1 cellular context compared by ENCODE assay signal in the genomic region with DNA sequence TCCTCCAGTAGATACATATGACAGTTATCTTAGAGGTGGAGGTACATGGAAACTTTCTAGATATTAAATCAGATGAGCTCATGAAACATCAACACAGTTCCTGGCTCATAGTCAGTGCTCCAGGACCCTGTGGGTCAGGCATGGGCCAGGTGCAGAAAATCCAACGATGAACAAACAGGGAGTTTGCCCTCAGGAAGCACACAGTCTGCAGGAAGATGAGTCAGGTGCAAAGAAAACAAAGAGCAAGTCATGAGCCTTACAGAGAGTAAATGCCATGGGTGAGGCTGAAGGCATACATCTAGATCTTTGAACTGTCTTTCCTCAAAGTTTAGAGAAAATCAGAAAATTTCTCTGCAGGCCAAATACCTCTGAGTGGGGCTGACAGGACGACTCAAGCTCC.
TF ChIP-seq lines count a peak whose summit lies in the region.

No MANE protein-coding gene starts in this region.

TF ChIP-seq in HepG2, 621 proteins besides CTCF, POLR2A, EP300 and RAD21 (continued from another document and continues in another):
- TF ChIP-seq, protein P1, sequence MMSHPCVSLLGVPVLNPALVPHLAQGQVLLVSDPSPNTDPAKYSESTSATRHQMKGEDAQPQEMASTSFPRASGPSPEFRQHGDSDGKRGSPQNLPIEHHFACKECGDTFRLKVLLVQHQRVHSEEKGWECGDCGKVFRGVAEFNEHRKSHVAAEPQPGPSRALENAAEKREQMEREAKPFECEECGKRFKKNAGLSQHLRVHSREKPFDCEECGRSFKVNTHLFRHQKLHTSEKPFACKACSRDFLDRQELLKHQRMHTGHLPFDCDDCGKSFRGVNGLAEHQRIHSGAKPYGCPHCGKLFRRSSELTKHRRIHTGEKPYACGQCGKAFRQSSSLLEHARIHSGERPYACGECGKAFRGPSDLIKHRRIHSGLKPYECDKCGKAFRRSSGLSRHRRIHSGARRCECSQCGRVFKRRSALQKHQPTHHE (CRISPR knock-in tag; IDR thresholded peaks at IDR 0.05; ENCODE audit: borderline replicate concordance): no peak
- TF ChIP-seq BRCA1 (CRISPR knock-in tag; IDR thresholded peaks at IDR 0.05): no peak
- TF ChIP-seq, protein P2, sequence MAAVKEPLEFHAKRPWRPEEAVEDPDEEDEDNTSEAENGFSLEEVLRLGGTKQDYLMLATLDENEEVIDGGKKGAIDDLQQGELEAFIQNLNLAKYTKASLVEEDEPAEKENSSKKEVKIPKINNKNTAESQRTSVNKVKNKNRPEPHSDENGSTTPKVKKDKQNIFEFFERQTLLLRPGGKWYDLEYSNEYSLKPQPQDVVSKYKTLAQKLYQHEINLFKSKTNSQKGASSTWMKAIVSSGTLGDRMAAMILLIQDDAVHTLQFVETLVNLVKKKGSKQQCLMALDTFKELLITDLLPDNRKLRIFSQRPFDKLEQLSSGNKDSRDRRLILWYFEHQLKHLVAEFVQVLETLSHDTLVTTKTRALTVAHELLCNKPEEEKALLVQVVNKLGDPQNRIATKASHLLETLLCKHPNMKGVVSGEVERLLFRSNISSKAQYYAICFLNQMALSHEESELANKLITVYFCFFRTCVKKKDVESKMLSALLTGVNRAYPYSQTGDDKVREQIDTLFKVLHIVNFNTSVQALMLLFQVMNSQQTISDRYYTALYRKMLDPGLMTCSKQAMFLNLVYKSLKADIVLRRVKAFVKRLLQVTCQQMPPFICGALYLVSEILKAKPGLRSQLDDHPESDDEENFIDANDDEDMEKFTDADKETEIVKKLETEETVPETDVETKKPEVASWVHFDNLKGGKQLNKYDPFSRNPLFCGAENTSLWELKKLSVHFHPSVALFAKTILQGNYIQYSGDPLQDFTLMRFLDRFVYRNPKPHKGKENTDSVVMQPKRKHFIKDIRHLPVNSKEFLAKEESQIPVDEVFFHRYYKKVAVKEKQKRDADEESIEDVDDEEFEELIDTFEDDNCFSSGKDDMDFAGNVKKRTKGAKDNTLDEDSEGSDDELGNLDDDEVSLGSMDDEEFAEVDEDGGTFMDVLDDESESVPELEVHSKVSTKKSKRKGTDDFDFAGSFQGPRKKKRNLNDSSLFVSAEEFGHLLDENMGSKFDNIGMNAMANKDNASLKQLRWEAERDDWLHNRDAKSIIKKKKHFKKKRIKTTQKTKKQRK (IDR thresholded peaks at IDR 0.05; ENCODE audit: low read length): no peak
- TF ChIP-seq ZMYM2 (CRISPR knock-in tag; IDR thresholded peaks at IDR 0.05): peak; percentile 93
- TF ChIP-seq ZNF556 (CRISPR knock-in tag; IDR thresholded peaks at IDR 0.05; ENCODE audit: borderline replicate concordance): no peak
- no peak for TF ChIP-seq NPAS2 (CRISPR knock-in tag; IDR thresholded peaks at IDR 0.05; ENCODE audit: borderline replicate concordance)
- TF ChIP-seq MIER2 (CRISPR knock-in tag; IDR thresholded peaks at IDR 0.05): no peak
- TF ChIP-seq, protein P3, sequence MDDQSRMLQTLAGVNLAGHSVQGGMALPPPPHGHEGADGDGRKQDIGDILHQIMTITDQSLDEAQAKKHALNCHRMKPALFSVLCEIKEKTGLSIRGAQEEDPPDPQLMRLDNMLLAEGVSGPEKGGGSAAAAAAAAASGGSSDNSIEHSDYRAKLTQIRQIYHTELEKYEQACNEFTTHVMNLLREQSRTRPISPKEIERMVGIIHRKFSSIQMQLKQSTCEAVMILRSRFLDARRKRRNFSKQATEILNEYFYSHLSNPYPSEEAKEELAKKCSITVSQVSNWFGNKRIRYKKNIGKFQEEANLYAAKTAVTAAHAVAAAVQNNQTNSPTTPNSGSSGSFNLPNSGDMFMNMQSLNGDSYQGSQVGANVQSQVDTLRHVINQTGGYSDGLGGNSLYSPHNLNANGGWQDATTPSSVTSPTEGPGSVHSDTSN (CRISPR knock-in tag; IDR thresholded peaks at IDR 0.05; ENCODE audit: borderline replicate concordance): no peak
- TF ChIP-seq NONO (IDR thresholded peaks at IDR 0.05): no peak
- no peak for TF ChIP-seq NONO (CRISPR knock-in tag; conservative IDR thresholded peaks at IDR 0.05)
- no peak for TF ChIP-seq RARG (CRISPR knock-in tag; IDR thresholded peaks at IDR 0.05; ENCODE audit: low read depth)
- TF ChIP-seq, protein P4, sequence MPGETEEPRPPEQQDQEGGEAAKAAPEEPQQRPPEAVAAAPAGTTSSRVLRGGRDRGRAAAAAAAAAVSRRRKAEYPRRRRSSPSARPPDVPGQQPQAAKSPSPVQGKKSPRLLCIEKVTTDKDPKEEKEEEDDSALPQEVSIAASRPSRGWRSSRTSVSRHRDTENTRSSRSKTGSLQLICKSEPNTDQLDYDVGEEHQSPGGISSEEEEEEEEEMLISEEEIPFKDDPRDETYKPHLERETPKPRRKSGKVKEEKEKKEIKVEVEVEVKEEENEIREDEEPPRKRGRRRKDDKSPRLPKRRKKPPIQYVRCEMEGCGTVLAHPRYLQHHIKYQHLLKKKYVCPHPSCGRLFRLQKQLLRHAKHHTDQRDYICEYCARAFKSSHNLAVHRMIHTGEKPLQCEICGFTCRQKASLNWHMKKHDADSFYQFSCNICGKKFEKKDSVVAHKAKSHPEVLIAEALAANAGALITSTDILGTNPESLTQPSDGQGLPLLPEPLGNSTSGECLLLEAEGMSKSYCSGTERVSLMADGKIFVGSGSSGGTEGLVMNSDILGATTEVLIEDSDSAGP (CRISPR knock-in tag; IDR thresholded peaks at IDR 0.05; ENCODE audit: borderline replicate concordance): no peak
- TF ChIP-seq TBL1XR1 (IDR thresholded peaks at IDR 0.05; ENCODE audit: borderline replicate concordance, low read length, partially characterized antibody): no peak
- no peak for TF ChIP-seq MEF2D (CRISPR knock-in tag; IDR thresholded peaks at IDR 0.05)
- TF ChIP-seq ISX (CRISPR knock-in tag; conservative IDR thresholded peaks at IDR 0.05): no peak
- TF ChIP-seq MZF1 (CRISPR knock-in tag; IDR thresholded peaks at IDR 0.05; ENCODE audit: borderline replicate concordance): no peak
- no peak for TF ChIP-seq ZNF451 (CRISPR knock-in tag; IDR thresholded peaks at IDR 0.05)
- no peak for TF ChIP-seq KAT8 (CRISPR knock-in tag; IDR thresholded peaks at IDR 0.05)
- peak; percentile 49; the same call in 1 of the 2 replicates for TF ChIP-seq ZNF331 (CRISPR knock-in tag; IDR thresholded peaks at IDR 0.05)
- no peak for TF ChIP-seq ZNF207 (IDR thresholded peaks at IDR 0.05; ENCODE audit: borderline replicate concordance)
- no peak for TF ChIP-seq TOPORS (CRISPR knock-in tag; IDR thresholded peaks at IDR 0.05)
- TF ChIP-seq SNRNP70 (IDR thresholded peaks at IDR 0.05; ENCODE audit: low read depth, low read length): no peak
- TF ChIP-seq ZNF567 (CRISPR knock-in tag; IDR thresholded peaks at IDR 0.05; ENCODE audit: borderline replicate concordance): no peak
- TF ChIP-seq ARNT (IDR thresholded peaks at IDR 0.05): no peak
- no peak for TF ChIP-seq ZNF746 (CRISPR knock-in tag; IDR thresholded peaks at IDR 0.05)
- no peak for TF ChIP-seq POLR2AphosphoS2 (IDR thresholded peaks at IDR 0.05; ENCODE audit: low read depth, low read length)
- no peak for TF ChIP-seq ZFX (CRISPR knock-in tag; IDR thresholded peaks at IDR 0.05; ENCODE audit: low read depth)
- no peak for TF ChIP-seq ZNF570 (CRISPR knock-in tag; IDR thresholded peaks at IDR 0.05; ENCODE audit: borderline replicate concordance)
- no peak for TF ChIP-seq NBN (conservative IDR thresholded peaks at IDR 0.05)
- TF ChIP-seq, protein P5, sequence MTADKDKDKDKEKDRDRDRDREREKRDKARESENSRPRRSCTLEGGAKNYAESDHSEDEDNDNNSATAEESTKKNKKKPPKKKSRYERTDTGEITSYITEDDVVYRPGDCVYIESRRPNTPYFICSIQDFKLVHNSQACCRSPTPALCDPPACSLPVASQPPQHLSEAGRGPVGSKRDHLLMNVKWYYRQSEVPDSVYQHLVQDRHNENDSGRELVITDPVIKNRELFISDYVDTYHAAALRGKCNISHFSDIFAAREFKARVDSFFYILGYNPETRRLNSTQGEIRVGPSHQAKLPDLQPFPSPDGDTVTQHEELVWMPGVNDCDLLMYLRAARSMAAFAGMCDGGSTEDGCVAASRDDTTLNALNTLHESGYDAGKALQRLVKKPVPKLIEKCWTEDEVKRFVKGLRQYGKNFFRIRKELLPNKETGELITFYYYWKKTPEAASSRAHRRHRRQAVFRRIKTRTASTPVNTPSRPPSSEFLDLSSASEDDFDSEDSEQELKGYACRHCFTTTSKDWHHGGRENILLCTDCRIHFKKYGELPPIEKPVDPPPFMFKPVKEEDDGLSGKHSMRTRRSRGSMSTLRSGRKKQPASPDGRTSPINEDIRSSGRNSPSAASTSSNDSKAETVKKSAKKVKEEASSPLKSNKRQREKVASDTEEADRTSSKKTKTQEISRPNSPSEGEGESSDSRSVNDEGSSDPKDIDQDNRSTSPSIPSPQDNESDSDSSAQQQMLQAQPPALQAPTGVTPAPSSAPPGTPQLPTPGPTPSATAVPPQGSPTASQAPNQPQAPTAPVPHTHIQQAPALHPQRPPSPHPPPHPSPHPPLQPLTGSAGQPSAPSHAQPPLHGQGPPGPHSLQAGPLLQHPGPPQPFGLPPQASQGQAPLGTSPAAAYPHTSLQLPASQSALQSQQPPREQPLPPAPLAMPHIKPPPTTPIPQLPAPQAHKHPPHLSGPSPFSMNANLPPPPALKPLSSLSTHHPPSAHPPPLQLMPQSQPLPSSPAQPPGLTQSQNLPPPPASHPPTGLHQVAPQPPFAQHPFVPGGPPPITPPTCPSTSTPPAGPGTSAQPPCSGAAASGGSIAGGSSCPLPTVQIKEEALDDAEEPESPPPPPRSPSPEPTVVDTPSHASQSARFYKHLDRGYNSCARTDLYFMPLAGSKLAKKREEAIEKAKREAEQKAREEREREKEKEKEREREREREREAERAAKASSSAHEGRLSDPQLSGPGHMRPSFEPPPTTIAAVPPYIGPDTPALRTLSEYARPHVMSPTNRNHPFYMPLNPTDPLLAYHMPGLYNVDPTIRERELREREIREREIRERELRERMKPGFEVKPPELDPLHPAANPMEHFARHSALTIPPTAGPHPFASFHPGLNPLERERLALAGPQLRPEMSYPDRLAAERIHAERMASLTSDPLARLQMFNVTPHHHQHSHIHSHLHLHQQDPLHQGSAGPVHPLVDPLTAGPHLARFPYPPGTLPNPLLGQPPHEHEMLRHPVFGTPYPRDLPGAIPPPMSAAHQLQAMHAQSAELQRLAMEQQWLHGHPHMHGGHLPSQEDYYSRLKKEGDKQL (CRISPR knock-in tag; IDR thresholded peaks at IDR 0.05; ENCODE audit: low read depth): no peak
- TF ChIP-seq ZNF484 (CRISPR knock-in tag; IDR thresholded peaks at IDR 0.05; ENCODE audit: borderline replicate concordance, low read depth): no peak
- TF ChIP-seq NR2F6 (IDR thresholded peaks at IDR 0.05): no peak
- peak; percentile 32; the same call in 1 of the 2 replicates for TF ChIP-seq NR2F6 (CRISPR knock-in tag; IDR thresholded peaks at IDR 0.05)
- TF ChIP-seq ZMYM3 (CRISPR knock-in tag; IDR thresholded peaks at IDR 0.05): peak; percentile 38; the same call in 1 of the 2 replicates
- TF ChIP-seq KMT2A (CRISPR knock-in tag; IDR thresholded peaks at IDR 0.05): no peak
- TF ChIP-seq, protein P6, sequence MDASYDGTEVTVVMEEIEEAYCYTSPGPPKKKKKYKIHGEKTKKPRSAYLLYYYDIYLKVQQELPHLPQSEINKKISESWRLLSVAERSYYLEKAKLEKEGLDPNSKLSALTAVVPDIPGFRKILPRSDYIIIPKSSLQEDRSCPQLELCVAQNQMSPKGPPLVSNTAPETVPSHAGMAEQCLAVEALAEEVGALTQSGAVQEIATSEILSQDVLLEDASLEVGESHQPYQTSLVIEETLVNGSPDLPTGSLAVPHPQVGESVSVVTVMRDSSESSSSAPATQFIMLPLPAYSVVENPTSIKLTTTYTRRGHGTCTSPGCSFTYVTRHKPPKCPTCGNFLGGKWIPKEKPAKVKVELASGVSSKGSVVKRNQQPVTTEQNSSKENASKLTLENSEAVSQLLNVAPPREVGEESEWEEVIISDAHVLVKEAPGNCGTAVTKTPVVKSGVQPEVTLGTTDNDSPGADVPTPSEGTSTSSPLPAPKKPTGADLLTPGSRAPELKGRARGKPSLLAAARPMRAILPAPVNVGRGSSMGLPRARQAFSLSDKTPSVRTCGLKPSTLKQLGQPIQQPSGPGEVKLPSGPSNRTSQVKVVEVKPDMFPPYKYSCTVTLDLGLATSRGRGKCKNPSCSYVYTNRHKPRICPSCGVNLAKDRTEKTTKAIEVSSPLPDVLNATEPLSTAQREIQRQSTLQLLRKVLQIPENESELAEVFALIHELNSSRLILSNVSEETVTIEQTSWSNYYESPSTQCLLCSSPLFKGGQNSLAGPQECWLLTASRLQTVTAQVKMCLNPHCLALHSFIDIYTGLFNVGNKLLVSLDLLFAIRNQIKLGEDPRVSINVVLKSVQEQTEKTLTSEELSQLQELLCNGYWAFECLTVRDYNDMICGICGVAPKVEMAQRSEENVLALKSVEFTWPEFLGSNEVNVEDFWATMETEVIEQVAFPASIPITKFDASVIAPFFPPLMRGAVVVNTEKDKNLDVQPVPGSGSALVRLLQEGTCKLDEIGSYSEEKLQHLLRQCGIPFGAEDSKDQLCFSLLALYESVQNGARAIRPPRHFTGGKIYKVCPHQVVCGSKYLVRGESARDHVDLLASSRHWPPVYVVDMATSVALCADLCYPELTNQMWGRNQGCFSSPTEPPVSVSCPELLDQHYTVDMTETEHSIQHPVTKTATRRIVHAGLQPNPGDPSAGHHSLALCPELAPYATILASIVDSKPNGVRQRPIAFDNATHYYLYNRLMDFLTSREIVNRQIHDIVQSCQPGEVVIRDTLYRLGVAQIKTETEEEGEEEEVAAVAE (CRISPR knock-in tag; IDR thresholded peaks at IDR 0.05; ENCODE audit: borderline replicate concordance): no peak
- no peak for TF ChIP-seq ZNF10 (CRISPR knock-in tag; IDR thresholded peaks at IDR 0.05; ENCODE audit: borderline replicate concordance, low read depth)
- peak; percentile 92 for TF ChIP-seq RCOR2 (CRISPR knock-in tag; IDR thresholded peaks at IDR 0.05)
- TF ChIP-seq ZKSCAN1 (IDR thresholded peaks at IDR 0.05; ENCODE audit: low read length): no peak
- 0 out of 2 replicates have a peak, but pooled peaks have one; percentile 26 for TF ChIP-seq SOX13 (IDR thresholded peaks at IDR 0.05)
- peak in 1 of 2 experiments; percentile 24; a peak in 1 of 4 replicates for TF ChIP-seq SOX13 (CRISPR knock-in tag; conservative IDR thresholded peaks at IDR 0.05 in 1 of 2, IDR thresholded peaks at IDR 0.05 in 1 of 2)
- no peak for TF ChIP-seq ZFP62 (CRISPR knock-in tag; IDR thresholded peaks at IDR 0.05)
- TF ChIP-seq ZNF652 (CRISPR knock-in tag; IDR thresholded peaks at IDR 0.05; ENCODE audit: borderline replicate concordance, low read depth): no peak
- TF ChIP-seq, protein P7, sequence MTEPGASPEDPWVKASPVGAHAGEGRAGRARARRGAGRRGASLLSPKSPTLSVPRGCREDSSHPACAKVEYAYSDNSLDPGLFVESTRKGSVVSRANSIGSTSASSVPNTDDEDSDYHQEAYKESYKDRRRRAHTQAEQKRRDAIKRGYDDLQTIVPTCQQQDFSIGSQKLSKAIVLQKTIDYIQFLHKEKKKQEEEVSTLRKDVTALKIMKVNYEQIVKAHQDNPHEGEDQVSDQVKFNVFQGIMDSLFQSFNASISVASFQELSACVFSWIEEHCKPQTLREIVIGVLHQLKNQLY (CRISPR knock-in tag; IDR thresholded peaks at IDR 0.05): peak; percentile 78; the same call in 1 of the 2 replicates
- TF ChIP-seq, protein P8, sequence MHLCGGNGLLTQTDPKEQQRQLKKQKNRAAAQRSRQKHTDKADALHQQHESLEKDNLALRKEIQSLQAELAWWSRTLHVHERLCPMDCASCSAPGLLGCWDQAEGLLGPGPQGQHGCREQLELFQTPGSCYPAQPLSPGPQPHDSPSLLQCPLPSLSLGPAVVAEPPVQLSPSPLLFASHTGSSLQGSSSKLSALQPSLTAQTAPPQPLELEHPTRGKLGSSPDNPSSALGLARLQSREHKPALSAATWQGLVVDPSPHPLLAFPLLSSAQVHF (CRISPR knock-in tag; IDR thresholded peaks at IDR 0.05): no peak
- no peak for TF ChIP-seq POLR2G (IDR thresholded peaks at IDR 0.05; ENCODE audit: low read depth, low read length)
- TF ChIP-seq ZNF614 (CRISPR knock-in tag; IDR thresholded peaks at IDR 0.05; ENCODE audit: borderline replicate concordance): peak; percentile 54; the same call in 1 of the 2 replicates
- TF ChIP-seq HMG20B (CRISPR knock-in tag; conservative IDR thresholded peaks at IDR 0.05): no peak
- no peak for TF ChIP-seq THYN1 (CRISPR knock-in tag; IDR thresholded peaks at IDR 0.05; ENCODE audit: borderline replicate concordance, low read depth)
